In the genomic region with DNA sequence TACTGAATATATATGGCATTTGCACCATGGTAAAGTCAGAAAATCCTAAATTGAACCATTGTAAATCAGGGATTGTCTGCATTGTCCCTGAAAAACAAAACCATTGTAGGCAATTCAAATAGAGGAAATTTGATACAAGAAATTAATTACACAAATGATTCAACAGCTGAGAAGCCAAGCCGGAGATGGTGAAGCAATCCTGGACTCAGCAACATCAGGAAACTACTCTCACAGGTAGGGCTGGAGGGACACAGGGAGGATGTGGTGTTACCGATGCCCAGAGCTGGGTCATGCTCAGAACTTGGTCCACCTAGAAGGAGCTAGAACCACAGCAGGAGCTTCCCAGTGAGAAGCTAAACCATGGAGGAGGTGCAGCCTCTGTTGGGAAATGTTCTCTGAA, we compare ENCODE assay signal across 19 cellular contexts. TPM values are rescaled to one million over a fixed set of nuclear protein-coding genes. Genes with fewer than 3 reads are reported as not detected.
"Had no signal": no experiment of that assay in that cellular context is flagged by ENCODE, and none has a peak within 500 bp of the region (broad histone marks: within the 10 kb centered on the region; RNA-seq: fewer than 3 reads in every experiment).

No MANE protein-coding gene starts in this region.

- H3K27me3 ChIP-seq: tibial nerve had no signal

- H3K4me1 ChIP-seq: body of pancreas, gastroesophageal sphincter, heart left ventricle, tibial nerve had no signal

- H3K27ac ChIP-seq: body of pancreas, dorsolateral prefrontal cortex, gastroesophageal sphincter, heart left ventricle, tibial nerve had no signal

- H3K9me3 ChIP-seq: body of pancreas, gastroesophageal sphincter, heart left ventricle, tibial nerve had no signal

- H3K36me3 ChIP-seq: gastroesophageal sphincter, heart left ventricle, tibial nerve had no signal

- H3K4me3 ChIP-seq: body of pancreas, dorsolateral prefrontal cortex, gastroesophageal sphincter, heart left ventricle, tibial nerve had no signal

- DNase-seq: activated B cell treated with CpG ODN at 0.5 μM for 24 hours; activated CD4-positive, alpha-beta T cell treated with anti-CD3 and anti-CD28 coated beads for 48 hours; activated CD8-positive, alpha-beta T cell treated with anti-CD3 and anti-CD28 coated beads for 36 hours; activated naive CD4-positive, alpha-beta T cell treated with anti-CD3 and anti-CD28 coated beads for 36 hours; activated T-cell treated with anti-CD3 and anti-CD28 coated beads, Interleukin-2, amount 50 U/mL, for 24 hours; body of pancreas; central memory CD4-positive, alpha-beta T cell; dorsolateral prefrontal cortex; heart left ventricle; immature natural killer cell; left ventricle myocardium superior; stimulated activated CD4-positive, alpha-beta T cell treated with anti-CD3 and anti-CD28 coated beads, Interleukin-12 subunit alpha, Interleukin-12 subunit beta, amount 100 ng/mL, for 4 hours; stimulated activated CD4-positive, alpha-beta T cell treated with anti-CD3 and anti-CD28 coated beads, Interleukin-1b, Interleukin-23, amount 100 ng/mL, for 48 hours; stimulated activated CD8-positive, alpha-beta memory T cell treated with anti-CD3 and anti-CD28 coated beads, Interleukin-4, amount 100 ng/mL, for 48 hours; stimulated activated naive CD4-positive, alpha-beta T cell treated with Interleukin-2 at 50 U/mL for 16 hours had no signal

- ATAC-seq: activated CD8-positive, alpha-beta T cell treated with anti-CD3 and anti-CD28 coated beads for 36 hours; body of pancreas; gastroesophageal sphincter; heart left ventricle; left ventricle myocardium superior had no signal

RNA-seq across cellular contexts. Expression of a gene that starts 18.5 kb away (rescaled TPM):
- total RNA-seq: activated B cell treated with CpG ODN at 0.5 μM for 24 hours; activated CD8-positive, alpha-beta T cell treated with anti-CD3 and anti-CD28 coated beads for 36 hours; activated naive CD4-positive, alpha-beta T cell treated with anti-CD3 and anti-CD28 coated beads for 36 hours; mononuclear cell had no signal
- polyA plus RNA-seq: immature natural killer cell, neural cell had no signal
